In the genomic region with DNA sequence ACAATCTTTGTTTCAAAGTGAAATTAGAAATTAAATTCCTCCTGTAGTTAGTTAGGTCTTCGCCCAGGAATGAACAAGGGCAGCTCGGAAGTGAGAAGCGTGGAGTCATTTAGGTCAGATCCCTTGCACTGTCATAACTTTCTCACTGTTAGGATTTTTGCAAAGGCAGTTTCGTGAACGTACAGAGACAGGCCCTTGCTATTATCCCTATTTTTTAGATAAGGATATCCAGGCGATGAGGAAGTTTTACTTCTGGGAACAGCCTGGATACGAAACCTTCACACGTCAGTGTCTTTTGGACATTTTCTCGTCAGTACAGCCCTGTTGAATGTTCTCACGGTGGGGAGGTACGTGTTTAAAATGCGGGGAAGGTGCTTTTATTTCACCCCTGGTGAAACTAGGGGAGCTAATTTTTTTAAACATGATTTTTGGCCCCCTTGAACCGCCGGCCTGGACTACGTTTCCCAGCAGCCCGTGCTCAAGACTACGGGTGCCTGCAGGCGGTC, we compare ENCODE assay signal across 1 cellular context.
A peak's percentile ranks its signal among the peaks of the same experiment; 100 is the strongest.
TF ChIP-seq lines count a peak whose summit lies in the region.

No MANE protein-coding gene starts in this region.

TF ChIP-seq in HepG2, 621 proteins besides CTCF, POLR2A, EP300 and RAD21 (continued from another document):
- TF ChIP-seq THYN1 (CRISPR knock-in tag; IDR thresholded peaks at IDR 0.05; ENCODE audit: borderline replicate concordance, low read depth) (no peak), GZF1 (CRISPR knock-in tag; IDR thresholded peaks at IDR 0.05) (no peak), AGO2 (optimal IDR thresholded peaks at IDR 0.05; ENCODE audit: low read depth, low read length) (no peak), DR1 (CRISPR knock-in tag; IDR thresholded peaks at IDR 0.05) (no peak), RNF2 (conservative IDR thresholded peaks at IDR 0.05; ENCODE audit: low read depth) (no peak), CHD4 (IDR thresholded peaks at IDR 0.05; ENCODE audit: borderline replicate concordance, low read length) (no peak), SRF (IDR thresholded peaks at IDR 0.05; ENCODE audit: low read depth, low read length) (0 out of 2 replicates have a peak, but pooled peaks have one; percentile 44), TEAD2 (CRISPR knock-in tag; IDR thresholded peaks at IDR 0.05) (no peak), ZEB1 (IDR thresholded peaks at IDR 0.05; ENCODE audit: insufficient replicate concordance, low read depth) (no peak), NFRKB (IDR thresholded peaks at IDR 0.05) (no peak), GABPA (IDR thresholded peaks at IDR 0.05; ENCODE audit: low read depth, low read length) (peak; percentile 10; the same call in 1 of the 2 replicates), GABPA (CRISPR knock-in tag; IDR thresholded peaks at IDR 0.05; ENCODE audit: low read depth) (peak; percentile 38), TARDBP (CRISPR knock-in tag; IDR thresholded peaks at IDR 0.05) (no peak), ZBTB7B (CRISPR knock-in tag; IDR thresholded peaks at IDR 0.05) (no peak), CBX1 (IDR thresholded peaks at IDR 0.05; ENCODE audit: low read depth) (no peak), TP53 (CRISPR knock-in tag; conservative IDR thresholded peaks at IDR 0.05) (no peak), SIN3A (IDR thresholded peaks at IDR 0.05; ENCODE audit: borderline replicate concordance, low read depth, low read length) (no peak), JUND (CRISPR knock-in tag; IDR thresholded peaks at IDR 0.05) (0 out of 2 replicates have a peak, but pooled peaks have one; percentile 9), TOE1 (CRISPR knock-in tag; IDR thresholded peaks at IDR 0.05) (no peak)
- TF ChIP-seq, protein P1, sequence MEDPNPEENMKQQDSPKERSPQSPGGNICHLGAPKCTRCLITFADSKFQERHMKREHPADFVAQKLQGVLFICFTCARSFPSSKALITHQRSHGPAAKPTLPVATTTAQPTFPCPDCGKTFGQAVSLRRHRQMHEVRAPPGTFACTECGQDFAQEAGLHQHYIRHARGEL (CRISPR knock-in tag; IDR thresholded peaks at IDR 0.05): no peak
- TF ChIP-seq, protein P2, sequence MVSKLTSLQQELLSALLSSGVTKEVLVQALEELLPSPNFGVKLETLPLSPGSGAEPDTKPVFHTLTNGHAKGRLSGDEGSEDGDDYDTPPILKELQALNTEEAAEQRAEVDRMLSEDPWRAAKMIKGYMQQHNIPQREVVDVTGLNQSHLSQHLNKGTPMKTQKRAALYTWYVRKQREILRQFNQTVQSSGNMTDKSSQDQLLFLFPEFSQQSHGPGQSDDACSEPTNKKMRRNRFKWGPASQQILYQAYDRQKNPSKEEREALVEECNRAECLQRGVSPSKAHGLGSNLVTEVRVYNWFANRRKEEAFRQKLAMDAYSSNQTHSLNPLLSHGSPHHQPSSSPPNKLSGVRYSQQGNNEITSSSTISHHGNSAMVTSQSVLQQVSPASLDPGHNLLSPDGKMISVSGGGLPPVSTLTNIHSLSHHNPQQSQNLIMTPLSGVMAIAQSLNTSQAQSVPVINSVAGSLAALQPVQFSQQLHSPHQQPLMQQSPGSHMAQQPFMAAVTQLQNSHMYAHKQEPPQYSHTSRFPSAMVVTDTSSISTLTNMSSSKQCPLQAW (CRISPR knock-in tag; IDR thresholded peaks at IDR 0.05): peak; percentile 49; the same call in 1 of the 2 replicates
- TF ChIP-seq, protein P3, sequence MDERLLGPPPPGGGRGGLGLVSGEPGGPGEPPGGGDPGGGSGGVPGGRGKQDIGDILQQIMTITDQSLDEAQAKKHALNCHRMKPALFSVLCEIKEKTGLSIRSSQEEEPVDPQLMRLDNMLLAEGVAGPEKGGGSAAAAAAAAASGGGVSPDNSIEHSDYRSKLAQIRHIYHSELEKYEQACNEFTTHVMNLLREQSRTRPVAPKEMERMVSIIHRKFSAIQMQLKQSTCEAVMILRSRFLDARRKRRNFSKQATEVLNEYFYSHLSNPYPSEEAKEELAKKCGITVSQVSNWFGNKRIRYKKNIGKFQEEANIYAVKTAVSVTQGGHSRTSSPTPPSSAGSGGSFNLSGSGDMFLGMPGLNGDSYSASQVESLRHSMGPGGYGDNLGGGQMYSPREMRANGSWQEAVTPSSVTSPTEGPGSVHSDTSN (CRISPR knock-in tag; IDR thresholded peaks at IDR 0.05): no peak
- TF ChIP-seq, protein P4, sequence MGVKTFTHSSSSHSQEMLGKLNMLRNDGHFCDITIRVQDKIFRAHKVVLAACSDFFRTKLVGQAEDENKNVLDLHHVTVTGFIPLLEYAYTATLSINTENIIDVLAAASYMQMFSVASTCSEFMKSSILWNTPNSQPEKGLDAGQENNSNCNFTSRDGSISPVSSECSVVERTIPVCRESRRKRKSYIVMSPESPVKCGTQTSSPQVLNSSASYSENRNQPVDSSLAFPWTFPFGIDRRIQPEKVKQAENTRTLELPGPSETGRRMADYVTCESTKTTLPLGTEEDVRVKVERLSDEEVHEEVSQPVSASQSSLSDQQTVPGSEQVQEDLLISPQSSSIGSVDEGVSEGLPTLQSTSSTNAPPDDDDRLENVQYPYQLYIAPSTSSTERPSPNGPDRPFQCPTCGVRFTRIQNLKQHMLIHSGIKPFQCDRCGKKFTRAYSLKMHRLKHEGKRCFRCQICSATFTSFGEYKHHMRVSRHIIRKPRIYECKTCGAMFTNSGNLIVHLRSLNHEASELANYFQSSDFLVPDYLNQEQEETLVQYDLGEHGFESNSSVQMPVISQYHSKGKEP (CRISPR knock-in tag; IDR thresholded peaks at IDR 0.05): no peak
- TF ChIP-seq, protein P5, sequence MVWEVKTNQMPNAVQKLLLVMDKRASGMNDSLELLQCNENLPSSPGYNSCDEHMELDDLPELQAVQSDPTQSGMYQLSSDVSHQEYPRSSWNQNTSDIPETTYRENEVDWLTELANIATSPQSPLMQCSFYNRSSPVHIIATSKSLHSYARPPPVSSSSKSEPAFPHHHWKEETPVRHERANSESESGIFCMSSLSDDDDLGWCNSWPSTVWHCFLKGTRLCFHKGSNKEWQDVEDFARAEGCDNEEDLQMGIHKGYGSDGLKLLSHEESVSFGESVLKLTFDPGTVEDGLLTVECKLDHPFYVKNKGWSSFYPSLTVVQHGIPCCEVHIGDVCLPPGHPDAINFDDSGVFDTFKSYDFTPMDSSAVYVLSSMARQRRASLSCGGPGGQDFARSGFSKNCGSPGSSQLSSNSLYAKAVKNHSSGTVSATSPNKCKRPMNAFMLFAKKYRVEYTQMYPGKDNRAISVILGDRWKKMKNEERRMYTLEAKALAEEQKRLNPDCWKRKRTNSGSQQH (CRISPR knock-in tag; IDR thresholded peaks at IDR 0.05; ENCODE audit: low read depth): peak; percentile 59; the same call in 1 of the 2 replicates
- TF ChIP-seq, protein P6, sequence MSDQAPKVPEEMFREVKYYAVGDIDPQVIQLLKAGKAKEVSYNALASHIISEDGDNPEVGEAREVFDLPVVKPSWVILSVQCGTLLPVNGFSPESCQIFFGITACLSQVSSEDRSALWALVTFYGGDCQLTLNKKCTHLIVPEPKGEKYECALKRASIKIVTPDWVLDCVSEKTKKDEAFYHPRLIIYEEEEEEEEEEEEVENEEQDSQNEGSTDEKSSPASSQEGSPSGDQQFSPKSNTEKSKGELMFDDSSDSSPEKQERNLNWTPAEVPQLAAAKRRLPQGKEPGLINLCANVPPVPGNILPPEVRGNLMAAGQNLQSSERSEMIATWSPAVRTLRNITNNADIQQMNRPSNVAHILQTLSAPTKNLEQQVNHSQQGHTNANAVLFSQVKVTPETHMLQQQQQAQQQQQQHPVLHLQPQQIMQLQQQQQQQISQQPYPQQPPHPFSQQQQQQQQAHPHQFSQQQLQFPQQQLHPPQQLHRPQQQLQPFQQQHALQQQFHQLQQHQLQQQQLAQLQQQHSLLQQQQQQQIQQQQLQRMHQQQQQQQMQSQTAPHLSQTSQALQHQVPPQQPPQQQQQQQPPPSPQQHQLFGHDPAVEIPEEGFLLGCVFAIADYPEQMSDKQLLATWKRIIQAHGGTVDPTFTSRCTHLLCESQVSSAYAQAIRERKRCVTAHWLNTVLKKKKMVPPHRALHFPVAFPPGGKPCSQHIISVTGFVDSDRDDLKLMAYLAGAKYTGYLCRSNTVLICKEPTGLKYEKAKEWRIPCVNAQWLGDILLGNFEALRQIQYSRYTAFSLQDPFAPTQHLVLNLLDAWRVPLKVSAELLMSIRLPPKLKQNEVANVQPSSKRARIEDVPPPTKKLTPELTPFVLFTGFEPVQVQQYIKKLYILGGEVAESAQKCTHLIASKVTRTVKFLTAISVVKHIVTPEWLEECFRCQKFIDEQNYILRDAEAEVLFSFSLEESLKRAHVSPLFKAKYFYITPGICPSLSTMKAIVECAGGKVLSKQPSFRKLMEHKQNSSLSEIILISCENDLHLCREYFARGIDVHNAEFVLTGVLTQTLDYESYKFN (CRISPR knock-in tag; conservative IDR thresholded peaks at IDR 0.05): no peak
- TF ChIP-seq, protein P7, sequence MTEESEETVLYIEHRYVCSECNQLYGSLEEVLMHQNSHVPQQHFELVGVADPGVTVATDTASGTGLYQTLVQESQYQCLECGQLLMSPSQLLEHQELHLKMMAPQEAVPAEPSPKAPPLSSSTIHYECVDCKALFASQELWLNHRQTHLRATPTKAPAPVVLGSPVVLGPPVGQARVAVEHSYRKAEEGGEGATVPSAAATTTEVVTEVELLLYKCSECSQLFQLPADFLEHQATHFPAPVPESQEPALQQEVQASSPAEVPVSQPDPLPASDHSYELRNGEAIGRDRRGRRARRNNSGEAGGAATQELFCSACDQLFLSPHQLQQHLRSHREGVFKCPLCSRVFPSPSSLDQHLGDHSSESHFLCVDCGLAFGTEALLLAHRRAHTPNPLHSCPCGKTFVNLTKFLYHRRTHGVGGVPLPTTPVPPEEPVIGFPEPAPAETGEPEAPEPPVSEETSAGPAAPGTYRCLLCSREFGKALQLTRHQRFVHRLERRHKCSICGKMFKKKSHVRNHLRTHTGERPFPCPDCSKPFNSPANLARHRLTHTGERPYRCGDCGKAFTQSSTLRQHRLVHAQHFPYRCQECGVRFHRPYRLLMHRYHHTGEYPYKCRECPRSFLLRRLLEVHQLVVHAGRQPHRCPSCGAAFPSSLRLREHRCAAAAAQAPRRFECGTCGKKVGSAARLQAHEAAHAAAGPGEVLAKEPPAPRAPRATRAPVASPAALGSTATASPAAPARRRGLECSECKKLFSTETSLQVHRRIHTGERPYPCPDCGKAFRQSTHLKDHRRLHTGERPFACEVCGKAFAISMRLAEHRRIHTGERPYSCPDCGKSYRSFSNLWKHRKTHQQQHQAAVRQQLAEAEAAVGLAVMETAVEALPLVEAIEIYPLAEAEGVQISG (CRISPR knock-in tag; IDR thresholded peaks at IDR 0.05): no peak
